Comparison of ENCODE assay signal across 11 cellular contexts in the genomic region with DNA sequence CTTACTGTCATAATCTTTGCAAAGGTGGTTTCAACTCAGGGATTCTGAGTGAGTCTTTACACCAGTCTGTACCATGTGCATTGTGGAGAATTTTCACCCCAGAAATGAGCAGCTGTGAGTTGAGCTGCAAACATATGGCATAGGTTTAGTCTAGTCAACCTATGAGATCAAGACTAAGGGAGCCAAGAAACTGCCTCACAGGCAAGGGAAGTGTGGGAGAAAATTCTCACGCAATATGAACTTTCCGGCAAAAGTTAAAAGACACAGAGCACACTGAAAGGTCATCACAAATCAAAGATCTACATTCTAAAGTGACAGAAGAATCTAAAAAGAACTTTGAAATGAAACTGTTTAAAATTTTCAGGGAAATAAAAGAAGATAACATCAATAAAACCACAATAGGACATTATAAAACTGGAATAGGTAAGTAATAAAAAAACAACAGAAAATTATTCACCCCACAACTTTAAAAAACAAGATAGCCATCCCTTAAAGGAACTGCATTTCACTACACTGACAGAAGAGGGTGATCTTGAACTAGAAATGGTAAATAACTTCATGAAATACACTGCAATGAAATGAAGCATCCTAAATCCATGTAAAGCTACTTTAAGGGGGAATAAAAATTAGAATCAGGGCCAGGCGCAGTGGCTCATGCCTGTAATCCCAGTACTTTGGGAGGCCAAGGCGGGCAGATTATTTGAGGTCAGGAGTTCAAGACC.
A peak's percentile ranks its signal among the peaks of the same experiment; 100 is the strongest.
DNase-seq lines count a peak whose midpoint lies in the region; ATAC-seq and TF ChIP-seq lines count a peak whose summit lies in the region.
"Had no signal": no experiment of that assay in that cellular context is flagged by ENCODE, and none has a peak within 500 bp of the region (broad histone marks: within the 10 kb centered on the region; RNA-seq: fewer than 3 reads in every experiment).

No MANE protein-coding gene starts in this region.

- DNase-seq in DMS114 treated with DMSO at 0.1 percent for 48 hours (lab: John Stamatoyannopoulos, UW; ENCODE audit: unreplicated experiment) (peak; percentile 61), LNCaP clone FGC (ENCODE audit: low read depth) (no peak), amniotic epithelial cell (ENCODE audit: low read depth) (peak; percentile 55), lower lobe of right lung (no peak), AG08396 (ENCODE audit: low spot score) (no peak)
- no peak for DNase-seq in stimulated activated CD4-positive, alpha-beta T cell treated with anti-CD3 and anti-CD28 coated beads, Interleukin-15, amount 100 ng/mL, for 24 hours
- no peak for DNase-seq in activated CD4-positive, CD25-positive, alpha-beta regulatory T cell treated with anti-CD3 and anti-CD28 coated beads, Interleukin-2, amount 50 U/mL, for 72 hours
- DNase-seq: activated CD4-positive, alpha-beta memory T cell treated with anti-CD3 and anti-CD28 coated beads for 36 hours; thyroid gland had no signal

- H3K27me3 ChIP-seq in lower lobe of right lung (ENCODE audit: low read depth): peaks cover 10% of the 10 kb centered on the region
- H3K27me3 ChIP-seq: thyroid gland had no signal

- no peak overlapping the region for H3K4me3 ChIP-seq in LNCaP clone FGC (ENCODE audit: low read depth, low read length)
- H3K4me3 ChIP-seq in lower lobe of right lung: no peak overlapping the region
- H3K4me3 ChIP-seq: HAP-1, thyroid gland had no signal

- intact Hi-C loops in lower lobe of right lung (cut with DNase I): no loop called here

- TF ChIP-seq CTCF in LNCaP clone FGC (IDR thresholded peaks at IDR 0.05; ENCODE audit: control insufficient read depth, extremely low read depth, insufficient read depth) (peak; percentile 41), lower lobe of right lung (IDR thresholded peaks at IDR 0.05) (peak; percentile 53)

- H3K27ac ChIP-seq in lower lobe of right lung: no peak overlapping the region
- H3K27ac ChIP-seq: thyroid gland had no signal

- no peaks in the 10 kb centered on the region for H3K4me1 ChIP-seq in lower lobe of right lung
- H3K4me1 ChIP-seq: HAP-1, thyroid gland had no signal

- no peaks in the 10 kb centered on the region for H3K36me3 ChIP-seq in lower lobe of right lung
- H3K36me3 ChIP-seq: HAP-1, thyroid gland had no signal

- H3K9me3 ChIP-seq in lower lobe of right lung: no peaks in the 10 kb centered on the region
- H3K9me3 ChIP-seq: HAP-1, thyroid gland had no signal

- ATAC-seq in lower lobe of right lung (no peak), GM21825 (IDR thresholded peaks at IDR 0.05; ENCODE audit: unreplicated experiment) (no peak)

Comparison
In these comparisons a context has a peak if more than half of its experiments do, and no peak if none do; other contexts are left out.
1. DNase-seq: peak in DMS114 treated with DMSO at 0.1 percent for 48 hours (single experiment) and amniotic epithelial cell (single experiment); none in LNCaP clone FGC (single experiment), lower lobe of right lung (single experiment), AG08396 (single experiment), stimulated activated CD4-positive, alpha-beta T cell treated with anti-CD3 and anti-CD28 coated beads, Interleukin-15, amount 100 ng/mL, for 24 hours (single experiment) and activated CD4-positive, CD25-positive, alpha-beta regulatory T cell treated with anti-CD3 and anti-CD28 coated beads, Interleukin-2, amount 50 U/mL, for 72 hours (single experiment).